In the genomic region with DNA sequence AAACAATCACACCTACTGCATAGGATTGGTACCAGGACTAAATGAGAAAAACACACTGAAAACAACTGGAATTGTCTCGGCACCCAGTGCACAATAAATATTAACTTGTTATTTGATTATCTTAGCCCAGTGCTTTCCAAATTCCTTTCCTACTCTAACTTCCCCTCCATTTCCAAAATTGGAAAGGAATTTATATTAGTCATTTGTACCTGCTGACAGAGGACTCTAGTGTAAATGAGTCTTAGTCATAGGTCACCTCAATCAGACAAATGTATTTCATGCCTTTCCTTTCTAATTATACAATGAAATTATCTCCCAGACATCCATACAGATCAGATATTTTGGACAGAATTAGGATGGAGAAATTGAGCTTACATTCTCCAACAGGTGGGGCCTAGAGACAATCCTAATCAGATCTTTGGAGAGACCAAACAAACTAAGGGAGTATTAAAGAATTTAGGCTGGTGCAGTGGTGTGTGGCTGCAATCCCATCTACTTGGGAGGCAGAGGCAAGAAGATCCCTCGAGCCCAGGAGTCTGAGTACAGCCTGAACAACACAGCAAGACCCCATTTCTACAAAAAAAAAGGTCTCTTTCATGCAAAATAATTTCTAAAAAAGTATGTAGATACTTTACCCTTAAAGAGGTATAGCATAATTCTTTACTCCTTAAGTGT, we compare ENCODE assay signal across 17 cellular contexts. TPM values are rescaled to one million over a fixed set of nuclear protein-coding genes. Genes with fewer than 3 reads are reported as not detected.
DNase-seq lines count a peak whose midpoint lies in the region; ATAC-seq and TF ChIP-seq lines count a peak whose summit lies in the region.
"Had no signal": no experiment of that assay in that cellular context is flagged by ENCODE, and none has a peak within 500 bp of the region (broad histone marks: within the 10 kb centered on the region; RNA-seq: fewer than 3 reads in every experiment).

No MANE protein-coding gene starts in this region.

- no peak for TF ChIP-seq POLR2A in prostate gland (IDR thresholded peaks at IDR 0.05)

- peaks cover 0 to 23% of the 10 kb centered on the region in 2 donors for H3K4me1 ChIP-seq in ascending aorta
- no peaks in the 10 kb centered on the region for H3K4me1 ChIP-seq in prostate gland (replicated peaks)
- H3K4me1 ChIP-seq: BLaER1 treated with 17β-estradiol and CSF1 and Interleukin-3, amounts not matched to agents 10 nM and 100 nM had no signal

- no peaks in the 10 kb centered on the region for H3K27me3 ChIP-seq in ascending aorta
- H3K27me3 ChIP-seq in prostate gland (replicated peaks; ENCODE audit: insufficient read depth) = no peaks in the 10 kb centered on the region
- H3K27me3 ChIP-seq: BLaER1 treated with 17β-estradiol and CSF1 and Interleukin-3, amounts not matched to agents 10 nM and 100 nM had no signal

- peak; percentile 83 for ATAC-seq in Right ventricle myocardium superior (ENCODE audit: poor library complexity)
- no peak for ATAC-seq in GM21423 (IDR thresholded peaks at IDR 0.05; ENCODE audit: unreplicated experiment)
- ATAC-seq: naive thymus-derived CD4-positive, alpha-beta T cell; stimulated activated effector memory CD8-positive, alpha-beta T cell treated with anti-CD3 and anti-CD28 coated beads, Interleukin-12 subunit alpha, Interleukin-12 subunit beta, amount 100 ng/mL, for 72 hours had no signal

- H3K27ac ChIP-seq in ascending aorta (peak overlapping the region; percentile 52 to 65), prostate gland (peak overlapping the region; percentile 29 to 38)
- H3K27ac ChIP-seq: BLaER1 treated with 17β-estradiol and CSF1 and Interleukin-3, amounts not matched to agents 10 nM and 100 nM had no signal

- WGBS in prostate gland = 66% methylated on average over 2 of the region's 2 CpGs

- no peak for TF ChIP-seq CTCF in ascending aorta (IDR thresholded peaks at IDR 0.05)
- no peak for TF ChIP-seq CTCF in prostate gland (IDR thresholded peaks at IDR 0.05)

- intact Hi-C loops in ascending aorta (cut with DNase I) (no loop called here), Right ventricle myocardium superior (cut with DNase I) (no loop called here), prostate gland (cut with DNase I) (no loop called here)

- H3K9me3 ChIP-seq in ascending aorta (no peaks in the 10 kb centered on the region), prostate gland (no peaks in the 10 kb centered on the region)
- H3K9me3 ChIP-seq: BLaER1 treated with 17β-estradiol and CSF1 and Interleukin-3, amounts not matched to agents 10 nM and 100 nM; HAP-1 had no signal

- DNase-seq in G401 (ENCODE audit: low spot score) (peak; percentile 28), ascending aorta (ENCODE audit: low spot score in 2 of 2) (no peak), Right ventricle myocardium superior (no peak), prostate gland (ENCODE audit: low spot score) (no peak), DMS153 (lab: John Stamatoyannopoulos, UW) (no peak), cerebellum (ENCODE audit: low spot score) (no peak)
- no peak for DNase-seq in activated CD4-positive, alpha-beta T cell treated with anti-CD3 and anti-CD28 coated beads, Interleukin-2, amount 50 U/mL, for 1 hour
- DNase-seq: activated CD4-positive, alpha-beta T cell treated with anti-CD3 and anti-CD28 coated beads, Interleukin-2, amount 10 ng/mL, durations not matched to agents 24 days and 14 days; activated gamma-delta T cell; effector memory CD4-positive, alpha-beta T cell; naive thymus-derived CD4-positive, alpha-beta T cell; NCI-H1092; NCI-H748 treated with DMSO at 0.1 percent for 48 hours had no signal

- H3K4me3 ChIP-seq in ascending aorta (no peak overlapping the region), prostate gland (no peak overlapping the region)
- H3K4me3 ChIP-seq: BLaER1 treated with 17β-estradiol and CSF1 and Interleukin-3, amounts not matched to agents 10 nM and 100 nM; HAP-1 had no signal

- in situ Hi-C loops in G401 (cut with HindIII; ENCODE audit: low sequenced_read_pairs) = no loop called here

- H3K36me3 ChIP-seq in ascending aorta (no peaks in the 10 kb centered on the region), prostate gland (no peaks in the 10 kb centered on the region)
- H3K36me3 ChIP-seq: BLaER1 treated with 17β-estradiol and CSF1 and Interleukin-3, amounts not matched to agents 10 nM and 100 nM; HAP-1 had no signal

RNA-seq across cellular contexts. Expression of a gene that starts 10.1 kb away (rescaled TPM):
- total RNA-seq in G401 (2014; rRNA removed; shearing (Covaris generic)) = 17.7 and 23.3 TPM in 2 replicates
- total RNA-seq in ascending aorta (110 TPM), Right ventricle myocardium superior (96.7 TPM), prostate gland (10 to 100 TPM; 27.1 to 61.1 TPM), cerebellum (17.1 TPM)
- total RNA-seq: activated CD4-positive, alpha-beta T cell treated with anti-CD3 and anti-CD28 coated beads, Interleukin-2, amount 10 ng/mL, durations not matched to agents 24 days and 14 days had no signal

RNA-seq across cellular contexts. Expression of a gene that starts 38.4 kb away (rescaled TPM):
- not detected in 2 replicates for total RNA-seq in G401 (2014; rRNA removed; shearing (Covaris generic))
- total RNA-seq in ascending aorta (not detected), Right ventricle myocardium superior (not detected), prostate gland (not detected), cerebellum (not detected)
- total RNA-seq: activated CD4-positive, alpha-beta T cell treated with anti-CD3 and anti-CD28 coated beads, Interleukin-2, amount 10 ng/mL, durations not matched to agents 24 days and 14 days; naive thymus-derived CD4-positive, alpha-beta T cell had no signal
